14 cellular contexts compared by ENCODE assay signal in genomic region chr1:224670506-224670905, GRCh38.
"Had no signal": no experiment of that assay in that cellular context is flagged by ENCODE, and none has a peak within 500 bp of the region (broad histone marks: within the 10 kb centered on the region; RNA-seq: fewer than 3 reads in every experiment).

No MANE protein-coding gene starts in this region.

- DNase-seq: activated CD4-positive, alpha-beta memory T cell treated with anti-CD3 and anti-CD28 coated beads for 36 hours; activated CD8-positive, alpha-beta memory T cell treated with anti-CD3 and anti-CD28 coated beads, Interleukin-2, amount 10 ng/mL, durations not matched to agents 7 days and 5 days; activated naive CD4-positive, alpha-beta T cell treated with anti-CD3 and anti-CD28 coated beads for 36 hours; activated T-cell treated with anti-CD3 and anti-CD28 coated beads, Interleukin-2, amount 50 U/mL, for 24 hours; colonic mucosa; erythroblast; left ventricle myocardium superior; naive B cell; stimulated activated CD4-positive, alpha-beta T cell treated with anti-CD3 and anti-CD28 coated beads, Interleukin-12 subunit alpha, Interleukin-12 subunit beta, amount 100 ng/mL, for 4 hours; stimulated activated CD4-positive, alpha-beta T cell treated with anti-CD3 and anti-CD28 coated beads, Interleukin-1b, Interleukin-23, amount 100 ng/mL, for 48 hours; stimulated activated CD8-positive, alpha-beta memory T cell treated with anti-CD3 and anti-CD28 coated beads, Interleukin-4, amount 100 ng/mL, for 48 hours; stimulated activated naive CD4-positive, alpha-beta T cell; substantia nigra; tibial artery had no signal

- H3K27me3 ChIP-seq: colonic mucosa, tibial artery had no signal

- H3K27ac ChIP-seq: colonic mucosa, tibial artery had no signal

- ATAC-seq: activated CD8-positive, alpha-beta memory T cell treated with anti-CD3 and anti-CD28 coated beads, Interleukin-2, amount 10 ng/mL, durations not matched to agents 7 days and 5 days; left ventricle myocardium superior had no signal

- H3K4me1 ChIP-seq: colonic mucosa, tibial artery had no signal

- H3K36me3 ChIP-seq: colonic mucosa, tibial artery had no signal

- H3K9me3 ChIP-seq: colonic mucosa, tibial artery had no signal

- H3K4me3 ChIP-seq: colonic mucosa, tibial artery had no signal
